1 cellular context compared by ENCODE assay signal in genomic region chr5:129115680-129116079, GRCh38.
TF ChIP-seq lines count a peak whose summit lies in the region.

No MANE protein-coding gene starts in this region.

TF ChIP-seq in GM23338, 12 proteins besides CTCF, POLR2A, EP300 and RAD21 (continued from another document):
- TF ChIP-seq REST (IDR thresholded peaks at IDR 0.05; ENCODE audit: unreplicated experiment): no peak
- no peak for TF ChIP-seq ZNF331 (CRISPR knock-in tag; IDR thresholded peaks at IDR 0.05; ENCODE audit: low read depth)
- TF ChIP-seq JUNB (IDR thresholded peaks at IDR 0.05; ENCODE audit: unreplicated experiment): no peak
- TF ChIP-seq ETS1 (IDR thresholded peaks at IDR 0.05): no peak
